Comparison of ENCODE assay signal across 23 cellular contexts in genomic region chr2:67082813-67083212, GRCh38.
DNase-seq lines count a peak whose midpoint lies in the region; ATAC-seq, FAIRE-seq and TF ChIP-seq lines count a peak whose summit lies in the region.
"Had no signal": no experiment of that assay in that cellular context is flagged by ENCODE, and none has a peak within 500 bp of the region (broad histone marks: within the 10 kb centered on the region; RNA-seq: fewer than 3 reads in every experiment).

No MANE protein-coding gene starts in this region.

- no peak overlapping the region for H3K9ac ChIP-seq in HepG2 (ENCODE audit: insufficient read depth, low read depth, low read length)
- no peak overlapping the region for H3K9ac ChIP-seq in PC-3 (ENCODE audit: low read length)
- H3K9ac ChIP-seq: BLaER1 had no signal

- no peak for TF ChIP-seq RAD21 in HepG2 (CRISPR knock-in tag; IDR thresholded peaks at IDR 0.05)

- POLR2A ChIA-PET in HepG2 (lab: Yijun Ruan, JAX) (no interaction called here), PC-3 (lab: Charles Lee; ENCODE audit: unreplicated experiment) (no interaction called here)

- H3K36me3 Mint-ChIP-seq in progenitor cell of endocrine pancreas (ENCODE audit: insufficient read depth), result peaks cover 51% of the 10 kb centered on the region
- H3K36me3 Mint-ChIP-seq: CD4-positive, CD25-positive, alpha-beta regulatory T cell; CD8-positive, alpha-beta T cell had no signal

- intact Hi-C loops in HepG2 (cut with micrococcal nuclease; ENCODE audit: unreplicated experiment), result no loop called here
- intact Hi-C loops in right lobe of liver (cut with DNase I), result no loop called here
- intact Hi-C loops in transverse colon (cut with DNase I; ENCODE audit: low total_unique reads), result no loop called here
- intact Hi-C loops in PC-3 (cut with micrococcal nuclease), result no loop called here
- intact Hi-C loops in prostate gland (cut with DNase I), result no loop called here

- no peaks in the 10 kb centered on the region for H3F3A ChIP-seq in PC-3 (ENCODE audit: low read length, unreplicated experiment)

- H3K27me3 ChIP-seq in HepG2 (ENCODE audit: control insufficient read depth in 1 of 2, insufficient read depth in 2 of 2, low read length in 2 of 2) (no peaks in the 10 kb centered on the region), right lobe of liver (no peaks in the 10 kb centered on the region), transverse colon (no peaks in the 10 kb centered on the region), PC-3 (ENCODE audit: low read length) (peaks cover 8% of the 10 kb centered on the region; the same call in 1 of the 2 replicates), prostate gland (replicated peaks; ENCODE audit: insufficient read depth) (no peaks in the 10 kb centered on the region)
- H3K27me3 ChIP-seq: BLaER1 had no signal

- DNase-seq in HepG2 (ENCODE audit: low spot score) (no peak), right lobe of liver (no peak), progenitor cell of endocrine pancreas (ENCODE audit: low spot score, unreplicated experiment) (no peak), transverse colon (no peak), PC-3 (no peak), prostate gland (ENCODE audit: low spot score) (no peak)
- DNase-seq: CD4-positive, CD25-positive, alpha-beta regulatory T cell; CD8-positive, alpha-beta T cell; DMS 273 treated with DMSO at 0.1 percent for 48 hours; DMS79; EL; GDM1; H9 had no signal

- H3K27me3 Mint-ChIP-seq in progenitor cell of endocrine pancreas, result no peaks in the 10 kb centered on the region
- H3K27me3 Mint-ChIP-seq: B cell; CD4-positive, CD25-positive, alpha-beta regulatory T cell had no signal

- peak in 1 of 2 experiments; percentile 32; a peak in 1 of 4 replicates for TF ChIP-seq EP300 in HepG2 (IDR thresholded peaks at IDR 0.05; ENCODE audit: low read depth in 2 of 2, low read length in 2 of 2)
- no peak for TF ChIP-seq EP300 in HepG2 (CRISPR knock-in tag; IDR thresholded peaks at IDR 0.05; ENCODE audit: borderline replicate concordance)
- no peak for TF ChIP-seq EP300 in transverse colon (IDR thresholded peaks at IDR 0.05; ENCODE audit: low read depth)

- CTCF ChIA-PET in HepG2 (lab: Yijun Ruan, JAX; ENCODE audit: low intra/inter-chr PET ratio, low total read pairs) (no interaction called here), PC-3 (lab: Charles Lee) (no interaction called here)

- no TSS peak for BruUV-seq in HepG2 (replicated peaks; lab: Mats Ljungman, UMichigan)
- no TSS peak for BruUV-seq in PC-3 (replicated peaks; lab: Mats Ljungman, UMichigan)

- no peaks in the 10 kb centered on the region for H3K9me2 ChIP-seq in PC-3 (replicated peaks; ENCODE audit: low read length)

- H3K4me3 ChIP-seq in HepG2 (replicated peaks in 1 of 3; ENCODE audit: insufficient read depth in 1 of 3, low read depth in 2 of 3, low read length in 3 of 3) (no peak overlapping the region), right lobe of liver (no peak overlapping the region), transverse colon (no peak overlapping the region), PC-3 (ENCODE audit: low read length) (no peak overlapping the region), prostate gland (no peak overlapping the region)
- H3K4me3 ChIP-seq: BLaER1, GM12878, GM23338 had no signal

- no peak overlapping the region for H3K4me3 Mint-ChIP-seq in progenitor cell of endocrine pancreas (ENCODE audit: low read depth)
- H3K4me3 Mint-ChIP-seq: B cell; CD4-positive, CD25-positive, alpha-beta regulatory T cell; CD8-positive, alpha-beta T cell; GM23338; H9 had no signal

- H3K36me3 ChIP-seq in HepG2 (replicated peaks in 1 of 2; ENCODE audit: control insufficient read depth in 1 of 2, insufficient read depth in 2 of 2, low read length in 2 of 2) (no peaks in the 10 kb centered on the region), right lobe of liver (no peaks in the 10 kb centered on the region), transverse colon (no peaks in the 10 kb centered on the region), PC-3 (ENCODE audit: low read depth, low read length) (no peaks in the 10 kb centered on the region), prostate gland (no peaks in the 10 kb centered on the region)
- H3K36me3 ChIP-seq: BLaER1 had no signal

- no peak for TF ChIP-seq POLR2A in HepG2 (IDR thresholded peaks at IDR 0.05; ENCODE audit: insufficient read depth in 1 of 2, low read depth in 2 of 2, low read length in 2 of 2)
- no peak for TF ChIP-seq POLR2A in right lobe of liver (IDR thresholded peaks at IDR 0.05)
- TF ChIP-seq POLR2A in transverse colon (IDR thresholded peaks at IDR 0.05), result no peak
- no peak for TF ChIP-seq POLR2A in prostate gland (IDR thresholded peaks at IDR 0.05)

- H3K4me2 ChIP-seq in HepG2 (ENCODE audit: low read depth, low read length) (no peak overlapping the region), PC-3 (ENCODE audit: low read length) (no peak overlapping the region)
- H3K4me2 ChIP-seq: BLaER1, GM23338 had no signal

- H4K20me1 ChIP-seq in HepG2 (ENCODE audit: insufficient read depth, low read length), result no peaks in the 10 kb centered on the region
- no peaks in the 10 kb centered on the region for H4K20me1 ChIP-seq in PC-3 (ENCODE audit: low read length)
- H4K20me1 ChIP-seq: BLaER1 had no signal

- H3K27ac ChIP-seq in HepG2 (ENCODE audit: extremely low read length, insufficient read depth, low read length) (no peak overlapping the region), right lobe of liver (no peak overlapping the region), transverse colon (peak overlapping the region; percentile 15 to 60 (median 44)), PC-3 (ENCODE audit: low read length) (no peak overlapping the region), prostate gland (no peak overlapping the region)
- H3K27ac ChIP-seq: 22Rv1, BLaER1, C4-2B had no signal

- no peak overlapping the region for H2AFZ ChIP-seq in HepG2 (ENCODE audit: low read length)
- no peak overlapping the region for H2AFZ ChIP-seq in PC-3 (ENCODE audit: low read length)
- H2AFZ ChIP-seq: GM23338 had no signal

- ATAC-seq in HepG2 (no peak), right lobe of liver (no peak), PC-3 (no peak)
- ATAC-seq: CD8-positive, alpha-beta T cell; GM12878; GM23338; HCT116 had no signal

- H3K79me2 ChIP-seq in HepG2 (ENCODE audit: insufficient read depth, low read length) (no peaks in the 10 kb centered on the region), PC-3 (ENCODE audit: low read length) (no peaks in the 10 kb centered on the region)

- TF ChIP-seq CTCF in HepG2 (CRISPR knock-in tag; IDR thresholded peaks at IDR 0.05), result no peak
- TF ChIP-seq CTCF in right lobe of liver (IDR thresholded peaks at IDR 0.05), result no peak
- no peak for TF ChIP-seq CTCF in progenitor cell of endocrine pancreas (IDR thresholded peaks at IDR 0.05; ENCODE audit: unreplicated experiment)
- no peak for TF ChIP-seq CTCF in transverse colon (IDR thresholded peaks at IDR 0.05)
- TF ChIP-seq CTCF in PC-3 (conservative IDR thresholded peaks at IDR 0.05; ENCODE audit: low read depth, low read length), result no peak
- TF ChIP-seq CTCF in prostate gland (IDR thresholded peaks at IDR 0.05), result no peak

- in situ Hi-C loops in HepG2 (cut with HindIII; ENCODE audit: extremely low pct_ligation_motif_present, low pct_unique_long_range_greater_than_20kb) (no loop called here), transverse colon (cut with MboI; ENCODE audit: low pct_ligation_motif_present in 1 of 4, low pct_unique_long_range_greater_than_20kb in 1 of 4, low sequenced_read_pairs in 3 of 4) (no loop called here)

- peak overlapping the region; percentile 90 for H3K27ac Mint-ChIP-seq in progenitor cell of endocrine pancreas
- H3K27ac Mint-ChIP-seq: B cell; CD4-positive, CD25-positive, alpha-beta regulatory T cell; CD8-positive, alpha-beta T cell; GM23338; H9 had no signal

- H3K9me3 ChIP-seq in HepG2 (ENCODE audit: low read length) (peaks cover 83% of the 10 kb centered on the region), right lobe of liver (no peaks in the 10 kb centered on the region), transverse colon (no peaks in the 10 kb centered on the region), PC-3 (ENCODE audit: low read length) (no peaks in the 10 kb centered on the region), prostate gland (no peaks in the 10 kb centered on the region)
- H3K9me3 ChIP-seq: BLaER1 had no signal

- peaks cover 44% of the 10 kb centered on the region for H3K9me3 Mint-ChIP-seq in progenitor cell of endocrine pancreas (ENCODE audit: low read depth)

- no peak for FAIRE-seq in HepG2 (lab: Jason Lieb, UNC)
- FAIRE-seq: A204.1, D721Med, GM12878, GM19239 had no signal

- H3K4me1 Mint-ChIP-seq in progenitor cell of endocrine pancreas (ENCODE audit: low read depth), result peaks cover 21% of the 10 kb centered on the region
- H3K4me1 Mint-ChIP-seq: B cell; CD4-positive, CD25-positive, alpha-beta regulatory T cell; GM23338; H9 had no signal

- no peaks in the 10 kb centered on the region for H3K4me1 ChIP-seq in HepG2 (ENCODE audit: insufficient read depth, low read length)
- H3K4me1 ChIP-seq in right lobe of liver, result no peaks in the 10 kb centered on the region
- H3K4me1 ChIP-seq in transverse colon, result peaks cover 0 to 5% (median 0%) of the 10 kb centered on the region in 4 donors
- no peaks in the 10 kb centered on the region for H3K4me1 ChIP-seq in PC-3 (ENCODE audit: insufficient read depth, low read length)
- H3K4me1 ChIP-seq in prostate gland (replicated peaks), result no peaks in the 10 kb centered on the region
- H3K4me1 ChIP-seq: BLaER1 had no signal

TF ChIP-seq in HepG2, 621 proteins besides CTCF, POLR2A, EP300 and RAD21:
- 0 out of 2 replicates have a peak, but pooled peaks have one; percentile 40 for TF ChIP-seq TCF7L2 (IDR thresholded peaks at IDR 0.05; ENCODE audit: low read depth, low read length)
- TF ChIP-seq MLLT10 (CRISPR knock-in tag; IDR thresholded peaks at IDR 0.05), result no peak
- TF ChIP-seq ZNF24 (IDR thresholded peaks at IDR 0.05), result peak; percentile 64; the same call in 1 of the 2 replicates
- peak; percentile 56 for TF ChIP-seq ISL2 (CRISPR knock-in tag; IDR thresholded peaks at IDR 0.05)
- TF ChIP-seq ZNF44 (CRISPR knock-in tag; IDR thresholded peaks at IDR 0.05), result no peak
- TF ChIP-seq SOX13 (IDR thresholded peaks at IDR 0.05), result no peak
- peak in 1 of 2 experiments; percentile 79; a peak in 2 of 4 replicates for TF ChIP-seq SOX13 (CRISPR knock-in tag; conservative IDR thresholded peaks at IDR 0.05 in 1 of 2, IDR thresholded peaks at IDR 0.05 in 1 of 2)

Comparison
In these comparisons a context has a peak if more than half of its experiments do, and no peak if none do; other contexts are left out.
1. H3K27ac ChIP-seq: peak in transverse colon (4 of 4); none in HepG2 (single experiment), right lobe of liver (0 of 3), PC-3 (single experiment) and prostate gland (0 of 2).